ENCODE assay signal across 21 cellular contexts in genomic region chr2:21041462-21041861, GRCh38. TPM values are rescaled to one million over a fixed set of nuclear protein-coding genes. Genes with fewer than 3 reads are reported as not detected.
"Had no signal": no experiment of that assay in that cellular context is flagged by ENCODE, and none has a peak within 500 bp of the region (broad histone marks: within the 10 kb centered on the region; RNA-seq: fewer than 3 reads in every experiment).

No MANE protein-coding gene starts in this region.

- H3K27ac Mint-ChIP-seq: activated CD8-positive, alpha-beta T cell treated with anti-CD3 and anti-CD28 coated beads for 36 hours; activated naive CD8-positive, alpha-beta T cell treated with anti-CD3 and anti-CD28 coated beads, Interleukin-2, amount 10 ng/mL, durations not matched to agents 7 days and 5 days; T-helper 1 cell treated with Interleukin-12 subunit alpha and Interleukin-12 subunit beta and Interleukin-4 antibody, amounts not matched to agents 30 μg/mL and 1 μg/mL, for 36 hours had no signal

- H3K9me3 ChIP-seq: breast epithelium, SJSA1 had no signal

- H3K9me3 Mint-ChIP-seq: activated CD8-positive, alpha-beta T cell treated with anti-CD3 and anti-CD28 coated beads for 36 hours; activated naive CD8-positive, alpha-beta T cell treated with anti-CD3 and anti-CD28 coated beads, Interleukin-2, amount 10 ng/mL, durations not matched to agents 7 days and 5 days; T-helper 1 cell treated with Interleukin-12 subunit alpha and Interleukin-12 subunit beta and Interleukin-4 antibody, amounts not matched to agents 30 μg/mL and 1 μg/mL, for 36 hours had no signal

- H3K4me3 ChIP-seq: breast epithelium, SJSA1 had no signal

- H3K27me3 ChIP-seq: SJSA1 had no signal

- H3K36me3 Mint-ChIP-seq: activated naive CD8-positive, alpha-beta T cell treated with anti-CD3 and anti-CD28 coated beads, Interleukin-2, amount 10 ng/mL, durations not matched to agents 7 days and 5 days had no signal

- H3K4me3 Mint-ChIP-seq: activated CD8-positive, alpha-beta T cell treated with anti-CD3 and anti-CD28 coated beads for 36 hours; activated naive CD8-positive, alpha-beta T cell treated with anti-CD3 and anti-CD28 coated beads, Interleukin-2, amount 10 ng/mL, durations not matched to agents 7 days and 5 days; T-helper 1 cell treated with Interleukin-12 subunit alpha and Interleukin-12 subunit beta and Interleukin-4 antibody, amounts not matched to agents 30 μg/mL and 1 μg/mL, for 36 hours had no signal

- H3K4me1 ChIP-seq: breast epithelium had no signal

- DNase-seq: activated CD4-positive, alpha-beta T cell treated with anti-CD3 and anti-CD28 coated beads for 4 hours; activated CD8-positive, alpha-beta memory T cell treated with anti-CD3 and anti-CD28 coated beads, Interleukin-2, amount 50 U/mL, for 4 hours; activated CD8-positive, alpha-beta T cell treated with anti-CD3 and anti-CD28 coated beads for 36 hours; activated naive CD4-positive, alpha-beta T cell treated with anti-CD3 and anti-CD28 coated beads, Interleukin-2, amount 50 U/mL, for 16 hours; activated naive CD8-positive, alpha-beta T cell treated with anti-CD3 and anti-CD28 coated beads, Interleukin-2, amount 10 ng/mL, durations not matched to agents 7 days and 5 days; aorta; NCI-H1105 treated with DMSO at 0.1 percent for 48 hours; NCI-H1436 treated with DMSO at 0.1 percent for 48 hours; NCI-H187; NCI-H2081; NCI-H446 treated with DMSO at 0.1 percent for 48 hours; NCI-H69; NK-92 treated with Interleukin-12 subunit alpha and Interleukin-12 subunit beta, amount 100 ng/mL, for 24 hours; OCI-M1; SW 1271 had no signal

- H3K36me3 ChIP-seq: breast epithelium, SJSA1 had no signal

- H3K27ac ChIP-seq: breast epithelium, RWPE1, SJSA1 had no signal

- ATAC-seq: activated CD4-positive, CD25-positive, alpha-beta regulatory T cell treated with anti-CD3 and anti-CD28 coated beads, Interleukin-2, amount 50 U/mL, for 24 hours; activated CD8-positive, alpha-beta T cell treated with anti-CD3 and anti-CD28 coated beads for 36 hours; Panc1 had no signal

RNA-seq across cellular contexts. Expression of gene APOB, which starts 2.4 kb away (rescaled TPM):
- total RNA-seq: activated CD8-positive, alpha-beta T cell treated with anti-CD3 and anti-CD28 coated beads for 36 hours; activated naive CD8-positive, alpha-beta T cell treated with anti-CD3 and anti-CD28 coated beads, Interleukin-2, amount 10 ng/mL, durations not matched to agents 7 days and 5 days; SJSA1 had no signal
